In the genomic region with DNA sequence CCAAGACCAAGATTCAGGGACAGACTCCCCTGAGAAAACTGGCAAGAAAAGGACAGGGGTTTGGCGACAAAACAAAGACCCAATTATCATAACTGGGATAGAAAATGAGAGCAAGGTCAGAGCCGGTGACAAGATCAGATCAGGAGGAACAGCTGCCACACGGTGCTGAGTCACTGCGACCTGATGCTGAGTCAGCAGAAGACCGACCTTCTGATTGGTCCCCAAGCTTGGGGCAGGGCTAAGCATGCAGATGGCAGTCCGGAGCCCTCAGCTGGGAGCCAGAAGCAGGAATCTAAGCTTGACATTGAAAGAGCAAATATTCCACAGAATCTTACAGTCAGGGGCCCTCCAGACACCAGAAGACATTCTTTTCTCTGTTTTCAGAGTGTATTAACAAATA, we compare ENCODE assay signal across 8 cellular contexts. TPM values are rescaled to one million over a fixed set of nuclear protein-coding genes. Genes with fewer than 3 reads are reported as not detected.
DNase-seq lines count a peak whose midpoint lies in the region; FAIRE-seq and TF ChIP-seq lines count a peak whose summit lies in the region.

No MANE protein-coding gene starts in this region.

- H3K9me3 Mint-ChIP-seq in HFFc6, result no peaks in the 10 kb centered on the region

- H3K4me2 ChIP-seq in MM.1S (ENCODE audit: low read depth, low read length) (peak overlapping the region; percentile 52), OCI-LY7 (ENCODE audit: low read length) (no peak overlapping the region)

- no peaks in the 10 kb centered on the region for H3K79me2 ChIP-seq in MM.1S (ENCODE audit: low read length)
- H3K79me2 ChIP-seq in OCI-LY7 (ENCODE audit: insufficient read depth, low read depth, low read length), result no peaks in the 10 kb centered on the region

- H2AFZ ChIP-seq in MM.1S (ENCODE audit: low read length) (peak overlapping the region; percentile 75), OCI-LY7 (ENCODE audit: low read length) (no peak overlapping the region)

- H4K20me1 ChIP-seq in MM.1S (ENCODE audit: insufficient read depth, low read length) (no peaks in the 10 kb centered on the region), OCI-LY7 (ENCODE audit: insufficient read depth, low read length) (no peaks in the 10 kb centered on the region)

- no peaks in the 10 kb centered on the region for H3F3A ChIP-seq in MM.1S (ENCODE audit: insufficient read depth, low read length)

- intact Hi-C loops in OCI-LY7 (cut with micrococcal nuclease; ENCODE audit: unreplicated experiment), result no loop called here

- in situ Hi-C loops in astrocyte of the spinal cord (cut with HindIII; ENCODE audit: low sequenced_read_pairs), result no loop called here

- H3K27ac Mint-ChIP-seq in HFFc6, result no peak overlapping the region

- CTCF ChIA-PET in OCI-LY7 (lab: Charles Lee; ENCODE audit: unreplicated experiment), result no interaction called here

- TF ChIP-seq CTCF in HFFc6 (IDR thresholded peaks at IDR 0.05) (no peak), MM.1S (IDR thresholded peaks at IDR 0.05; ENCODE audit: low read length) (no peak), astrocyte of the spinal cord (IDR thresholded peaks at IDR 0.05; ENCODE audit: low read depth, low read length) (no peak), OCI-LY7 (conservative IDR thresholded peaks at IDR 0.05; ENCODE audit: low read length) (no peak)

- H3K9ac ChIP-seq in MM.1S (ENCODE audit: low read length) (no peak overlapping the region), iPS-15b (ENCODE audit: low read depth, low read length) (no peak overlapping the region)

- no peaks in the 10 kb centered on the region for H3K27me3 ChIP-seq in MM.1S (replicated peaks; ENCODE audit: insufficient read depth, low read length)
- H3K27me3 ChIP-seq in iPS-15b (ENCODE audit: control insufficient read depth, insufficient read depth, low read length), result no peaks in the 10 kb centered on the region

- no peaks in the 10 kb centered on the region for H3K9me2 ChIP-seq in MM.1S (replicated peaks; ENCODE audit: insufficient read depth, low read length)
- H3K9me2 ChIP-seq in OCI-LY7 (ENCODE audit: insufficient read depth, low read length), result no peaks in the 10 kb centered on the region

- no peak for TF ChIP-seq POLR2A in GM12892 (IDR thresholded peaks at IDR 0.05; ENCODE audit: low read depth, low read length)

- H3K4me3 Mint-ChIP-seq in HFFc6, result peak overlapping the region; percentile 62

- peak; percentile 26 for DNase-seq in GM12892 (ENCODE audit: insufficient read length)
- DNase-seq in HFFc6, result peak; percentile 76
- DNase-seq in MM.1S, result peak; percentile 85
- DNase-seq in RPMI8226, result peak; percentile 89
- peak; percentile 80 for DNase-seq in astrocyte of the spinal cord (ENCODE audit: low read depth, low spot score)
- peak; percentile 18 to 37 (median 35) for DNase-seq in stimulated activated CD4-positive, alpha-beta T cell treated with anti-CD3 and anti-CD28 coated beads, Interleukin-12 subunit alpha, Interleukin-12 subunit beta, amount 100 ng/mL, for 48 hours (ENCODE audit: low read depth in 2 of 3, low spot score in 1 of 3)
- no peak for DNase-seq in OCI-LY7 (ENCODE audit: low spot score)

- H3K9me3 ChIP-seq in MM.1S (replicated peaks; ENCODE audit: insufficient read depth, low read length) (no peaks in the 10 kb centered on the region), iPS-15b (ENCODE audit: control insufficient read depth, insufficient read depth, low read length) (no peaks in the 10 kb centered on the region), OCI-LY7 (ENCODE audit: low read length) (no peaks in the 10 kb centered on the region)

- peaks cover 1% of the 10 kb centered on the region for H3K27me3 Mint-ChIP-seq in HFFc6 (ENCODE audit: insufficient read depth)

- BruUV-seq in OCI-LY7 (replicated peaks; lab: Mats Ljungman, UMichigan), result no TSS peak

- no peaks in the 10 kb centered on the region for H3K36me3 ChIP-seq in MM.1S (replicated peaks; ENCODE audit: insufficient read depth, low read length)
- no peaks in the 10 kb centered on the region for H3K36me3 ChIP-seq in iPS-15b (ENCODE audit: control insufficient read depth, insufficient read depth, low read length)
- no peaks in the 10 kb centered on the region for H3K36me3 ChIP-seq in OCI-LY7 (ENCODE audit: insufficient read depth, low read length)

- POLR2A ChIA-PET in OCI-LY7 (lab: Charles Lee), result no interaction called here

- peak; percentile 53 for FAIRE-seq in GM12892 (lab: Jason Lieb, UNC)

- H3K4me3 ChIP-seq in MM.1S (ENCODE audit: low read length), result no peak overlapping the region
- H3K4me3 ChIP-seq in astrocyte of the spinal cord (ENCODE audit: low read depth, low read length), result no peak overlapping the region
- peak overlapping the region; percentile 24 for H3K4me3 ChIP-seq in iPS-15b (ENCODE audit: low read depth, low read length)
- H3K4me3 ChIP-seq in OCI-LY7 (ENCODE audit: low read depth, low read length, poor library complexity, severe bottlenecking), result no peak overlapping the region

- H3K27ac ChIP-seq in MM.1S (ENCODE audit: low read length), result no peak overlapping the region
- no peak overlapping the region for H3K27ac ChIP-seq in OCI-LY7 (ENCODE audit: low read depth, low read length, poor library complexity, severe bottlenecking)

- no peaks in the 10 kb centered on the region for H3K36me3 Mint-ChIP-seq in HFFc6 (ENCODE audit: low read depth)

- H3K4me1 ChIP-seq in MM.1S (ENCODE audit: low read length), result peaks cover 9% of the 10 kb centered on the region; the same call in 1 of the 2 replicates
- H3K4me1 ChIP-seq in iPS-15b (ENCODE audit: control insufficient read depth, insufficient read depth, low read length), result peaks cover 10% of the 10 kb centered on the region
- no peaks in the 10 kb centered on the region for H3K4me1 ChIP-seq in OCI-LY7 (ENCODE audit: insufficient read depth, low read length, poor library complexity, severe bottlenecking)

- H3K4me1 Mint-ChIP-seq in HFFc6 (ENCODE audit: low read depth), result peaks cover 28% of the 10 kb centered on the region

RNA-seq across cellular contexts. Expression of a gene that starts 19.1 kb away (rescaled TPM):
- 0.47 TPM for polyA plus RNA-seq in GM12892 (2012; ENCODE audit: missing spikeins)
- 1 to 10 TPM; 2.6 to 6.5 (median 3.7) TPM for total RNA-seq in HFFc6 (2021; fragmentation: NEBNext Ultra II Directional; extraction: Animal tissue kit (Norgen Biotek cat#: 25700))
- 0.25 and 0.67 TPM in 2 replicates for total RNA-seq in OCI-LY7 (2014; rRNA removed; shearing (Covaris generic))
- not detected in 2 replicates for total RNA-seq in OCI-LY7 (2022)

RNA-seq across cellular contexts. Expression of a gene that starts 28.9 kb away (rescaled TPM):
- polyA plus RNA-seq in GM12892 (2012; ENCODE audit: missing spikeins), result 37.3 TPM
- 10 to 100 TPM; 79.0 to 89.0 (median 85.5) TPM for total RNA-seq in HFFc6 (2021; fragmentation: NEBNext Ultra II Directional; extraction: Animal tissue kit (Norgen Biotek cat#: 25700))
- total RNA-seq in OCI-LY7 (2014; rRNA removed; shearing (Covaris generic)), result 34.3 and 42.5 TPM in 2 replicates
- 59.9 and 60.4 TPM in 2 replicates for total RNA-seq in OCI-LY7 (2022)
